Comparison of ENCODE assay signal across 8 cellular contexts in genomic region chr21:45973475-45974072, GRCh38. TPM values are rescaled to one million over a fixed set of nuclear protein-coding genes. Genes with fewer than 3 reads are reported as not detected.
DNase-seq lines count a peak whose midpoint lies in the region; ATAC-seq and TF ChIP-seq lines count a peak whose summit lies in the region.

No MANE protein-coding gene starts in this region.

- H3K27me3 ChIP-seq in GM06990 (replicated peaks; ENCODE audit: control insufficient read depth, insufficient read depth, low read length), result no peaks in the 10 kb centered on the region; the same call in 1 of the 2 replicates
- H3K27me3 ChIP-seq in rectal smooth muscle tissue (ENCODE audit: control insufficient read depth, insufficient read depth, low read length), result peaks cover 17% of the 10 kb centered on the region

- peak overlapping the region; percentile 57 for H3K27ac Mint-ChIP-seq in T-helper 1 cell treated with Interleukin-12 subunit alpha and Interleukin-12 subunit beta and Interleukin-4 antibody, amounts not matched to agents 30 μg/mL and 1 μg/mL, for 36 hours

- peak; percentile 80 for TF ChIP-seq CTCF in GM06990 (IDR thresholded peaks at IDR 0.05; ENCODE audit: insufficient read depth, low read length, poor library complexity, severe bottlenecking)

- peak overlapping the region; percentile 48 for H3K4me3 ChIP-seq in GM06990 (replicated peaks; ENCODE audit: low read depth, low read length)
- peak overlapping the region; percentile 75 for H3K4me3 ChIP-seq in rectal smooth muscle tissue (ENCODE audit: low read length)
- H3K4me3 ChIP-seq in urinary bladder (ENCODE audit: low read depth, low read length), result peak overlapping the region; percentile 40

- DNase-seq in GM06990 (ENCODE audit: extremely low read depth, insufficient read length) (peak; percentile 70), amniotic epithelial cell (ENCODE audit: low read depth) (peak; percentile 79), left ventricle myocardium superior (peak; percentile 91), NCI-H446 (lab: John Stamatoyannopoulos, UW) (no peak)

- H3K36me3 ChIP-seq in GM06990 (ENCODE audit: control insufficient read depth, insufficient read depth, low read length) (no peaks in the 10 kb centered on the region), KOPT-K1 (ENCODE audit: insufficient read depth, low read length) (no peaks in the 10 kb centered on the region), rectal smooth muscle tissue (ENCODE audit: control insufficient read depth, insufficient read depth, low read length) (no peaks in the 10 kb centered on the region), urinary bladder (ENCODE audit: insufficient read depth) (no peaks in the 10 kb centered on the region)

- WGBS in urinary bladder, result 1% methylated on average over 38 of the region's 38 CpGs

- peak; percentile 50 for ATAC-seq in left ventricle myocardium superior

- no peaks in the 10 kb centered on the region for H3K9me3 Mint-ChIP-seq in T-helper 1 cell treated with Interleukin-12 subunit alpha and Interleukin-12 subunit beta and Interleukin-4 antibody, amounts not matched to agents 30 μg/mL and 1 μg/mL, for 36 hours

- peaks cover 3% of the 10 kb centered on the region for H3K4me1 Mint-ChIP-seq in T-helper 1 cell treated with Interleukin-12 subunit alpha and Interleukin-12 subunit beta and Interleukin-4 antibody, amounts not matched to agents 30 μg/mL and 1 μg/mL, for 36 hours (ENCODE audit: low read depth)

- intact Hi-C loops in left ventricle myocardium superior (cut with micrococcal nuclease), result loop anchor here (10.0 kb wide), 1 partner anchor 131 kb away; no protein-coding TSS in a partner anchor

- H3K27ac ChIP-seq in KOPT-K1 (ENCODE audit: low read depth, low read length, poor library complexity, severe bottlenecking) (peak overlapping the region; percentile 46), rectal smooth muscle tissue (ENCODE audit: low read depth, low read length) (peak overlapping the region; percentile 98), urinary bladder (ENCODE audit: low read depth) (peak overlapping the region; percentile 85)

- H3K9ac ChIP-seq in rectal smooth muscle tissue (ENCODE audit: low read length), result peak overlapping the region; percentile 45

- H3K4me3 Mint-ChIP-seq in T-helper 1 cell treated with Interleukin-12 subunit alpha and Interleukin-12 subunit beta and Interleukin-4 antibody, amounts not matched to agents 30 μg/mL and 1 μg/mL, for 36 hours, result peak overlapping the region; percentile 80

- peaks cover 35% of the 10 kb centered on the region for H3K27me3 Mint-ChIP-seq in T-helper 1 cell treated with Interleukin-12 subunit alpha and Interleukin-12 subunit beta and Interleukin-4 antibody, amounts not matched to agents 30 μg/mL and 1 μg/mL, for 36 hours (ENCODE audit: low read depth)

- H3K9me3 ChIP-seq in KOPT-K1 (ENCODE audit: insufficient read depth, low read length, poor library complexity, severe bottlenecking), result no peaks in the 10 kb centered on the region

- H3K4me1 ChIP-seq in rectal smooth muscle tissue (ENCODE audit: control insufficient read depth, insufficient read depth, low read length) (peaks cover 44% of the 10 kb centered on the region), urinary bladder (ENCODE audit: insufficient read depth) (no peaks in the 10 kb centered on the region)

- no peaks in the 10 kb centered on the region for H3K36me3 Mint-ChIP-seq in T-helper 1 cell treated with Interleukin-12 subunit alpha and Interleukin-12 subunit beta and Interleukin-4 antibody, amounts not matched to agents 30 μg/mL and 1 μg/mL, for 36 hours (ENCODE audit: low read depth)

RNA-seq across cellular contexts. Expression of gene COL6A1, which starts 8.0 kb away (rescaled TPM):
- total RNA-seq in left ventricle myocardium superior (188 TPM), urinary bladder (678 TPM)
- polyA plus RNA-seq in urinary bladder, result 1,050 TPM

Comparison
In these comparisons a context has a peak if more than half of its experiments do, and no peak if none do; other contexts are left out.
1. DNase-seq: peak in GM06990 (single experiment), amniotic epithelial cell (single experiment) and left ventricle myocardium superior (single experiment); none in NCI-H446 (0 of 2).
2. H3K27ac ChIP-seq: peak in every context shown above with its lines; median percentile 98 in rectal smooth muscle tissue; 85 in urinary bladder; 46 in KOPT-K1.
3. Peak in every context shown above with its lines, with median percentiles within 50 percentile points of each other: H3K4me3 ChIP-seq.